Comparison of ENCODE assay signal across 29 cellular contexts in the genomic region with DNA sequence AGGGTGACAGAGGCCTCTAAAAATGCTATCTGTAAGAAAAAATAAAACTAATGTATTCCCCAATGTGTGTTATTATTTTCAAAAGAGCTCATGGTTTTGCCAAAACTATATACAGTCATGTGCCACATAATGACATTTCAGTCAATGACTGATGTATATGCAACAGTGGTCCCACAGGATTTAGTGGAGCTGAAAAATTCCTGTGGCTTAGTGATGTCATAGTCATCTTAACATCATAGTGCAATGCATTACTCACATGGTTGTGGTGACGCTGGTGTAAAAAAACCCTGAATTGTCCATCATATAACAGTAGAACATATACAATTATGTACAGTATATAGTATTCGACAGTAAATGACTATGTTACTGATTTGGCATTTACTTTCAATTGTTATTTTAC.
DNase-seq lines count a peak whose midpoint lies in the region; TF ChIP-seq lines count a peak whose summit lies in the region.
"Had no signal": no experiment of that assay in that cellular context is flagged by ENCODE, and none has a peak within 500 bp of the region (broad histone marks: within the 10 kb centered on the region; RNA-seq: fewer than 3 reads in every experiment).

No MANE protein-coding gene starts in this region.

- H3K79me2 ChIP-seq in GM23248 (ENCODE audit: insufficient read depth) = no peaks in the 10 kb centered on the region

- H3K36me3 ChIP-seq in GM23248 (ENCODE audit: low read depth) = no peaks in the 10 kb centered on the region
- no peaks in the 10 kb centered on the region for H3K36me3 ChIP-seq in SJCRH30
- H3K36me3 ChIP-seq: HAP-1 had no signal

- DNase-seq in GM23248 = peak; percentile 50
- DNase-seq in SJCRH30 = peak; percentile 16 to 28
- DNase-seq in epithelial cell of proximal tubule (ENCODE audit: low read depth) = peak; percentile 68
- peak; percentile 2 for DNase-seq in non-pigmented ciliary epithelial cell (ENCODE audit: low read depth)
- no peak for DNase-seq in NCI-H128 (lab: John Stamatoyannopoulos, UW; ENCODE audit: unreplicated experiment)
- DNase-seq in lower leg skin (ENCODE audit: low spot score in 2 of 2) = no peak
- DNase-seq in stimulated activated CD4-positive, alpha-beta T cell treated with anti-CD3 and anti-CD28 coated beads, Interleukin-2, amount 100 ng/mL, for 24 hours = no peak
- no peak for DNase-seq in NCI-H748 (lab: John Stamatoyannopoulos, UW; ENCODE audit: unreplicated experiment)
- DNase-seq: activated B cell treated with CpG ODN at 0.5 μM for 24 hours; activated CD4-positive, alpha-beta T cell treated with anti-CD3 and anti-CD28 coated beads, Interleukin-2, amount 50 U/mL, for 48 hours; activated CD8-positive, alpha-beta memory T cell treated with anti-CD3 and anti-CD28 coated beads, Interleukin-2, amount 50 U/mL, for 48 hours; foreskin fibroblast; GDM1; KBM-7; left ventricle myocardium superior; mucosa of descending colon; NCI-H2081 treated with DMSO at 0.1 percent for 48 hours; NCI-H510A; nephron progenitor cell; NK-92 treated with Interleukin-12 subunit alpha and Interleukin-12 subunit beta, amount 100 ng/mL, for 24 hours; posterior cingulate gyrus; RPMI8226; stimulated activated CD4-positive, alpha-beta T cell treated with anti-CD3 and anti-CD28 coated beads, Interleukin-1b, Interleukin-23, amount 100 ng/mL, for 48 hours; stimulated activated naive B cell treated with anti-CD40 and anti-IgM and Interleukin-4, amounts not matched to agents 10 μg/mL and 1 μg/mL and 100 μg/mL, for 72 hours; T1000; testis had no signal

- no peaks in the 10 kb centered on the region for H3K27me3 ChIP-seq in GM23248 (replicated peaks; ENCODE audit: insufficient read depth)
- no peaks in the 10 kb centered on the region for H3K27me3 ChIP-seq in SJCRH30
- H3K27me3 ChIP-seq: testis had no signal

- intact Hi-C loops in lower leg skin (cut with DNase I; ENCODE audit: low total_unique reads) = no loop called here

- no peak for TF ChIP-seq POLR2A in lower leg skin (IDR thresholded peaks at IDR 0.05)

- H3K4me1 ChIP-seq in GM23248 (ENCODE audit: insufficient read depth) (no peaks in the 10 kb centered on the region), SJCRH30 (peaks cover 18% of the 10 kb centered on the region; the same call in 1 of the 2 replicates)
- H3K4me1 ChIP-seq: HAP-1, testis had no signal

- no peaks in the 10 kb centered on the region for H4K20me1 ChIP-seq in GM23248 (ENCODE audit: insufficient read depth)

- no peaks in the 10 kb centered on the region for H3K9me2 ChIP-seq in GM23248 (ENCODE audit: insufficient read depth)

- H2AFZ ChIP-seq in GM23248 = no peak overlapping the region

- H3K9me3 ChIP-seq in GM23248 (ENCODE audit: low read depth) (no peaks in the 10 kb centered on the region), SJCRH30 (replicated peaks) (no peaks in the 10 kb centered on the region)
- H3K9me3 ChIP-seq: HAP-1, mucosa of descending colon, testis had no signal

- H3F3A ChIP-seq in GM23248 (ENCODE audit: insufficient read depth) = no peaks in the 10 kb centered on the region

- WGBS in GM23248 (ENCODE audit: low coverage in 1 of 2, low lambda C conversion rate in 2 of 2, missing lambda C conversion rate in 2 of 2), 2 experiments = 16 to 22% methylated on average over 2 of the region's 2 CpGs
- WGBS in lower leg skin, 2 donors = 80% methylated on average over 2 of the region's 2 CpGs

- no peak overlapping the region for H3K9ac ChIP-seq in GM23248

- in situ Hi-C loops in GM23248 (cut with MboI) = no loop called here

- no peak overlapping the region for H3K4me3 ChIP-seq in GM23248
- H3K4me3 ChIP-seq in SJCRH30 = no peak overlapping the region
- no peak overlapping the region for H3K4me3 ChIP-seq in epithelial cell of proximal tubule (ENCODE audit: low read depth, low read length)
- no peak overlapping the region for H3K4me3 ChIP-seq in lower leg skin (ENCODE audit: low read depth, poor library complexity, severe bottlenecking)
- H3K4me3 ChIP-seq: HAP-1, mucosa of descending colon, skin epidermis, testis had no signal

- TF ChIP-seq CTCF in epithelial cell of proximal tubule (conservative IDR thresholded peaks at IDR 0.05; ENCODE audit: low read depth, low read length) (no peak), lower leg skin (IDR thresholded peaks at IDR 0.05) (no peak)

- H3K27ac ChIP-seq in GM23248 (no peak overlapping the region), SJCRH30 (no peak overlapping the region)
- H3K27ac ChIP-seq: C4-2B, skin epidermis, testis had no signal

- no peak overlapping the region for H3K4me2 ChIP-seq in GM23248 (ENCODE audit: unreplicated experiment)

Comparison
In these comparisons a context has a peak if more than half of its experiments do, and no peak if none do; other contexts are left out.
1. DNase-seq: peak in GM23248 (single experiment), SJCRH30 (2 of 2), epithelial cell of proximal tubule (single experiment) and non-pigmented ciliary epithelial cell (single experiment); none in NCI-H128 (single experiment), lower leg skin (0 of 2), stimulated activated CD4-positive, alpha-beta T cell treated with anti-CD3 and anti-CD28 coated beads, Interleukin-2, amount 100 ng/mL, for 24 hours (0 of 2) and NCI-H748 (single experiment).